In the genomic region with DNA sequence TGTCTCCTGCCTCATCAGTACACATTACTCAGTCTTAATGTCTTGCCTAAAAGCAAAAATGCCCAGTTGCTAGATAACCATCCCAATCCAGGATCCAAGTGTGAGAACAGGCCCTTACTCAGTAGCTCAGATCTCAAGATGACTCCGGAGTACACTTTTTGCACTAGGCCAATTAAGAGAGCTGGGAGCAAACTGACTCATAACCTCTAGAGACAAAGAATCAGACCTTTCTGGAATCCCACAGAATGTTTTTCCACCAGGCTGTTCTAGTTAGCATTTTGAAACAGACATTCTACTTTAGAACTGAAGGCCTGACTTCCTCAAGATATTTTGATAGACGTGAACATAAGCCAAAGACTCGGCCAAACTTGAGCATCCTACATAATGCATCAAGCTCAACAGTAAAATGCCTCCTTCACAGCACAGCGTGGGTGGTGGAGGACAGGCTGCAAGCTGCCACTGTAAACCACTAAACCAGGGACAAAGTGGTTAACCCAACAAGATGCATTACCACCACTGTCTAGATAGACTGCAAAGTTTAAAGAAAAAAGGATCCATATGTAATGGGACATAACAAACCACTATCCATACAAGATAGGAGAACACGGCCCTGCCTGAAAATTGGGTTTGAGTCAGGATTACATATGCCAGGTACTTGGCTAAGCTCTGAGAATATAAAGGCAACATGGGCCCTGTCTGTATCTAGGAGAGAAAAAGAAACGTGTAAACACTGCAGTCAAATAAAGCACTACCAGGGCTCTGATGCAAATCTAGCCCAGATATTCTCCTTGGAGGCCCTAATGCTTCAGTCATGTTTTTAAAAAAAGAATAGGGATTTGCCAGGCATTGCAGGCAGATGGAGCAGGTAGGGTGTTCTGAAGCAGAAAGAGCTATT, we compare ENCODE assay signal across 8 cellular contexts. TPM values are rescaled to one million over a fixed set of nuclear protein-coding genes. Genes with fewer than 3 reads are reported as not detected.
DNase-seq lines count a peak whose midpoint lies in the region; ATAC-seq, FAIRE-seq and TF ChIP-seq lines count a peak whose summit lies in the region.

No MANE protein-coding gene starts in this region.

- peak overlapping the region; percentile 32 for H3K4me2 ChIP-seq in smooth muscle cell

- peaks cover 93% of the 10 kb centered on the region for H3K36me3 Mint-ChIP-seq in activated CD4-positive, alpha-beta memory T cell treated with anti-CD3 and anti-CD28 coated beads, Interleukin-2, amount 10 ng/mL, durations not matched to agents 7 days and 5 days (ENCODE audit: low read depth)

- TF ChIP-seq CTCF in fibroblast of pulmonary artery (IDR thresholded peaks at IDR 0.05; ENCODE audit: low read length, missing control alignments) (no peak), smooth muscle cell (IDR thresholded peaks at IDR 0.05; ENCODE audit: borderline replicate concordance, insufficient read depth, poor library complexity, severe bottlenecking) (no peak)

- no peak for TF ChIP-seq POLR2A in GM12892 (IDR thresholded peaks at IDR 0.05; ENCODE audit: low read depth, low read length)

- peak overlapping the region; percentile 100 for H3K27ac ChIP-seq in smooth muscle cell (ENCODE audit: low read depth)

- no peak for ATAC-seq in HG02610 (IDR thresholded peaks at IDR 0.05; ENCODE audit: unreplicated experiment)
- ATAC-seq in GM21526 (IDR thresholded peaks at IDR 0.05; ENCODE audit: low FRiP score, unreplicated experiment): no peak
- ATAC-seq in HG03442 (IDR thresholded peaks at IDR 0.05; ENCODE audit: unreplicated experiment): no peak

- H3K9ac ChIP-seq in smooth muscle cell (ENCODE audit: low read depth): peak overlapping the region; percentile 0

- H3K27ac Mint-ChIP-seq in activated CD4-positive, alpha-beta memory T cell treated with anti-CD3 and anti-CD28 coated beads, Interleukin-2, amount 10 ng/mL, durations not matched to agents 7 days and 5 days: peak overlapping the region; percentile 69

- no peaks in the 10 kb centered on the region for H3K27me3 ChIP-seq in smooth muscle cell (ENCODE audit: low read depth)

- no peak overlapping the region for H3K4me3 Mint-ChIP-seq in activated CD4-positive, alpha-beta memory T cell treated with anti-CD3 and anti-CD28 coated beads, Interleukin-2, amount 10 ng/mL, durations not matched to agents 7 days and 5 days

- 23% methylated on average over 6 of the region's 6 CpGs for WGBS in smooth muscle cell (ENCODE audit: low lambda C conversion rate)

- peaks cover 69% of the 10 kb centered on the region for H3F3A ChIP-seq in smooth muscle cell (ENCODE audit: low read depth)

- CTCF ChIA-PET in activated CD4-positive, alpha-beta memory T cell treated with anti-CD3 and anti-CD28 coated beads, Interleukin-2, amount 10 ng/mL, durations not matched to agents 7 days and 5 days (lab: Charles Lee): interaction anchor here (0.6 to 1.6 kb wide), 7 partner anchors 26 to 861 kb away, joined by 3 to 7 read pairs (median 4); no protein-coding TSS in a partner anchor

- POLR2A ChIA-PET in activated CD4-positive, alpha-beta memory T cell treated with anti-CD3 and anti-CD28 coated beads, Interleukin-2, amount 10 ng/mL, durations not matched to agents 7 days and 5 days (lab: Charles Lee): interaction anchor here (0.7 to 16.7 kb wide), 15 partner anchors 8 to 114 kb away, joined by 3 to 355 read pairs (median 5); partner anchors contain the start of gene MYH9

- peaks cover 22% of the 10 kb centered on the region for H3K4me1 ChIP-seq in smooth muscle cell (ENCODE audit: low read depth)

- H3K36me3 ChIP-seq in smooth muscle cell (ENCODE audit: low read depth): peaks cover 6% of the 10 kb centered on the region

- H3K27me3 Mint-ChIP-seq in activated CD4-positive, alpha-beta memory T cell treated with anti-CD3 and anti-CD28 coated beads, Interleukin-2, amount 10 ng/mL, durations not matched to agents 7 days and 5 days: no peaks in the 10 kb centered on the region

- H3K79me2 ChIP-seq in smooth muscle cell (ENCODE audit: low read depth): peaks cover 89% of the 10 kb centered on the region

- H3K4me3 ChIP-seq in fibroblast of pulmonary artery (replicated peaks; ENCODE audit: low read depth, low read length): no peak overlapping the region
- H3K4me3 ChIP-seq in smooth muscle cell: no peak overlapping the region

- peaks cover 98% of the 10 kb centered on the region for H4K20me1 ChIP-seq in smooth muscle cell (ENCODE audit: low read depth)

- DNase-seq in GM12892 (ENCODE audit: insufficient read length): no peak
- peak; percentile 45 for DNase-seq in activated CD4-positive, alpha-beta memory T cell treated with anti-CD3 and anti-CD28 coated beads, Interleukin-2, amount 10 ng/mL, durations not matched to agents 7 days and 5 days
- peak; percentile 66 for DNase-seq in fibroblast of pulmonary artery (ENCODE audit: low read depth)
- DNase-seq in smooth muscle cell (lab: John Stamatoyannopoulos, UW; ENCODE audit: unreplicated experiment): no peak
- no peak for DNase-seq in NCI-H1105 (lab: John Stamatoyannopoulos, UW)

- H3K4me1 Mint-ChIP-seq in activated CD4-positive, alpha-beta memory T cell treated with anti-CD3 and anti-CD28 coated beads, Interleukin-2, amount 10 ng/mL, durations not matched to agents 7 days and 5 days: peaks cover 96% of the 10 kb centered on the region

- H2AFZ ChIP-seq in smooth muscle cell (ENCODE audit: low read depth): no peak overlapping the region

- H3K9me3 Mint-ChIP-seq in activated CD4-positive, alpha-beta memory T cell treated with anti-CD3 and anti-CD28 coated beads, Interleukin-2, amount 10 ng/mL, durations not matched to agents 7 days and 5 days: no peaks in the 10 kb centered on the region

- FAIRE-seq in GM12892 (lab: Jason Lieb, UNC): peak; percentile 53

- H3K9me3 ChIP-seq in smooth muscle cell (replicated peaks; ENCODE audit: low read depth): no peaks in the 10 kb centered on the region

RNA-seq across cellular contexts. Expression of gene MYH9, which starts 48.3 kb away (rescaled TPM):
- 155 TPM for polyA plus RNA-seq in GM12892 (2012; ENCODE audit: missing spikeins)
- total RNA-seq in activated CD4-positive, alpha-beta memory T cell treated with anti-CD3 and anti-CD28 coated beads, Interleukin-2, amount 10 ng/mL, durations not matched to agents 7 days and 5 days: 100 to 1,000 TPM; 840 to 865 TPM
- total RNA-seq in smooth muscle cell: 350 and 378 TPM in 2 replicates
- polyA plus RNA-seq in smooth muscle cell: 361 and 382 TPM in 2 replicates

Comparison
In these comparisons a context has a peak if more than half of its experiments do, and no peak if none do; other contexts are left out.
1. DNase-seq: peak in activated CD4-positive, alpha-beta memory T cell treated with anti-CD3 and anti-CD28 coated beads, Interleukin-2, amount 10 ng/mL, durations not matched to agents 7 days and 5 days (single experiment) and fibroblast of pulmonary artery (single experiment); none in GM12892 (single experiment), smooth muscle cell (single experiment) and NCI-H1105 (single experiment).